Comparison of ENCODE assay signal across 8 cellular contexts in genomic region chr16:30526823-30527634, GRCh38. TPM values are rescaled to one million over a fixed set of nuclear protein-coding genes. Genes with fewer than 3 reads are reported as not detected.
DNase-seq lines count a peak whose midpoint lies in the region; TF ChIP-seq lines count a peak whose summit lies in the region.

No MANE protein-coding gene starts in this region.

- TF ChIP-seq CTCF in GM10248 (IDR thresholded peaks at IDR 0.05; ENCODE audit: control extremely low read depth, extremely low read depth, low read depth, missing control alignments): peak; percentile 19
- TF ChIP-seq CTCF in HFFc6 (IDR thresholded peaks at IDR 0.05): peak; percentile 66
- TF ChIP-seq CTCF in NB4 (IDR thresholded peaks at IDR 0.05; ENCODE audit: low read depth, low read length): no peak
- no peak for TF ChIP-seq CTCF in suprapubic skin (IDR thresholded peaks at IDR 0.05)

- H3K27ac ChIP-seq in suprapubic skin: peak overlapping the region; percentile 99

- H3K27me3 Mint-ChIP-seq in HFFc6 (ENCODE audit: insufficient read depth): no peaks in the 10 kb centered on the region; the same call in 1 of the 2 replicates

- peak overlapping the region; percentile 93 for H3K27ac Mint-ChIP-seq in HFFc6

- H3K9me3 Mint-ChIP-seq in HFFc6: no peaks in the 10 kb centered on the region

- peaks cover 26% of the 10 kb centered on the region for H3K36me3 ChIP-seq in suprapubic skin

- peak; percentile 96 for DNase-seq in GM10248 (ENCODE audit: extremely low spot score)
- peak; percentile 97 for DNase-seq in HFFc6
- peak; percentile 99 for DNase-seq in NB4 (ENCODE audit: low read depth)
- peak; percentile 98 for DNase-seq in SK-N-DZ (ENCODE audit: low spot score)
- DNase-seq in activated naive CD4-positive, alpha-beta T cell treated with anti-CD3 and anti-CD28 coated beads, Interleukin-2, amount 50 U/mL, for 16 hours: peak; percentile 88
- DNase-seq in germinal center (ENCODE audit: low spot score): peak; percentile 95
- peak; percentile 79 to 99 (median 96) for DNase-seq in nucleus accumbens (lab: John Stamatoyannopoulos, UW)
- peak; percentile 99 for DNase-seq in suprapubic skin (ENCODE audit: low spot score in 2 of 2)

- H3K4me1 Mint-ChIP-seq in HFFc6 (ENCODE audit: low read depth): peaks cover 16% of the 10 kb centered on the region

- H3K36me3 Mint-ChIP-seq in HFFc6 (ENCODE audit: low read depth): 0 out of 2 replicates have a peak, but pooled peaks cover 6% of the 10 kb centered on the region

- peak overlapping the region; percentile 87 for H3K4me3 Mint-ChIP-seq in HFFc6

- no peak for TF ChIP-seq EP300 in suprapubic skin (IDR thresholded peaks at IDR 0.05)

- peak overlapping the region; percentile 69 for H3K4me3 ChIP-seq in NB4 (ENCODE audit: low read depth, low read length)
- peak overlapping the region; percentile 90 for H3K4me3 ChIP-seq in suprapubic skin

- WGBS in suprapubic skin: 0% methylated on average over 3 of the region's 79 CpGs

- CTCF ChIA-PET in GM10248 (lab: Yijun Ruan, JAX): interaction anchor here (0.9 to 1.2 kb wide), 5 partner anchors 9 to 97 kb away, joined by 3 to 7 read pairs (median 5); partner anchors contain the start of gene DCTPP1

- POLR2A ChIA-PET in GM10248 (lab: Yijun Ruan, JAX): interaction anchor here (0.6 to 1.0 kb wide), 4 partner anchors 8 to 109 kb away, joined by 3 to 7 read pairs (median 4); no protein-coding TSS in a partner anchor

- H3K27me3 ChIP-seq in suprapubic skin: no peaks in the 10 kb centered on the region

- H3K4me1 ChIP-seq in suprapubic skin: peaks cover 34% of the 10 kb centered on the region

- H3K9me3 ChIP-seq in suprapubic skin: no peaks in the 10 kb centered on the region

- TF ChIP-seq POLR2A in NB4 (IDR thresholded peaks at IDR 0.05; ENCODE audit: extremely low read depth, insufficient read length) (peak; percentile 62), suprapubic skin (IDR thresholded peaks at IDR 0.05) (peak; percentile 27 to 57)

RNA-seq across cellular contexts. Expression of gene ZNF768, which starts 0.7 kb away (rescaled TPM):
- 10 to 100 TPM; 19.8 to 22.8 (median 20.8) TPM for total RNA-seq in HFFc6 (2021; fragmentation: NEBNext Ultra II Directional; extraction: Animal tissue kit (Norgen Biotek cat#: 25700))
- 70.5 and 90.0 TPM in 2 replicates for polyA plus RNA-seq in SK-N-DZ (2014; cell fraction: cytosol; rRNA removed)
- polyA plus RNA-seq in SK-N-DZ (2014; cell fraction: nucleus; rRNA removed): 52.0 and 65.3 TPM in 2 replicates
- total RNA-seq in suprapubic skin: 10 to 100 TPM; 30.5 to 41.3 (median 36.6) TPM

RNA-seq across cellular contexts. Expression of gene ZNF747, which starts 7.6 kb away (rescaled TPM):
- total RNA-seq in HFFc6 (2021; fragmentation: NEBNext Ultra II Directional; extraction: Animal tissue kit (Norgen Biotek cat#: 25700)): 1 to 10 TPM; 3.2 to 4.7 (median 3.8) TPM
- polyA plus RNA-seq in SK-N-DZ (2014; cell fraction: cytosol; rRNA removed): 16.9 and 17.1 TPM in 2 replicates
- 8.8 and 9.3 TPM in 2 replicates for polyA plus RNA-seq in SK-N-DZ (2014; cell fraction: nucleus; rRNA removed)
- total RNA-seq in suprapubic skin: 10 to 100 TPM in 3 of 4 donors, 1 to 10 TPM in 1; 9.4 to 15.4 (median 11.5) TPM

RNA-seq across cellular contexts. Expression of gene ZNF764, which starts 31.1 kb away (rescaled TPM):
- 1 to 10 TPM; 5.1 to 6.8 (median 5.7) TPM for total RNA-seq in HFFc6 (2021; fragmentation: NEBNext Ultra II Directional; extraction: Animal tissue kit (Norgen Biotek cat#: 25700))
- polyA plus RNA-seq in SK-N-DZ (2014; cell fraction: cytosol; rRNA removed): 18.1 and 19.4 TPM in 2 replicates
- 13.6 and 21.7 TPM in 2 replicates for polyA plus RNA-seq in SK-N-DZ (2014; cell fraction: nucleus; rRNA removed)
- 10 to 100 TPM in 1 of 4 donors, 1 to 10 TPM in 3; 5.5 to 10.5 (median 8.7) TPM for total RNA-seq in suprapubic skin

RNA-seq across cellular contexts. Expression of gene ZNF688, which starts 44.5 kb away (rescaled TPM):
- total RNA-seq in HFFc6 (2021; fragmentation: NEBNext Ultra II Directional; extraction: Animal tissue kit (Norgen Biotek cat#: 25700)): 10 to 100 TPM in 1 of 6 experiments, 1 to 10 TPM in 5; 5.9 to 10.4 (median 7.6) TPM
- polyA plus RNA-seq in SK-N-DZ (2014; cell fraction: cytosol; rRNA removed): 13.2 and 13.5 TPM in 2 replicates
- polyA plus RNA-seq in SK-N-DZ (2014; cell fraction: nucleus; rRNA removed): 18.9 and 19.3 TPM in 2 replicates
- 10 to 100 TPM in 3 of 4 donors, 1 to 10 TPM in 1; 9.9 to 33.0 (median 20.0) TPM for total RNA-seq in suprapubic skin

RNA-seq across cellular contexts. Expression of gene ITGAL, which starts 54.5 kb away (rescaled TPM):
- not detected for total RNA-seq in HFFc6 (2021; fragmentation: NEBNext Ultra II Directional; extraction: Animal tissue kit (Norgen Biotek cat#: 25700))
- not detected in 2 replicates for polyA plus RNA-seq in SK-N-DZ (2014; cell fraction: cytosol; rRNA removed)
- 0.14 TPM in 1 of 2 replicates, not detected in the other for polyA plus RNA-seq in SK-N-DZ (2014; cell fraction: nucleus; rRNA removed)
- total RNA-seq in suprapubic skin: 1 to 10 TPM in 2 of 4 donors, under 1 TPM in 2; 0.47 to 4.3 (median 1.9) TPM

Comparison
In these comparisons a context has a peak if more than half of its experiments do, and no peak if none do; other contexts are left out.
1. Peak in every context shown above with its lines: DNase-seq, H3K4me3 ChIP-seq and H3K27ac ChIP-seq.
2. CTCF ChIP-seq: peak in GM10248 (single experiment) and HFFc6 (single experiment); none in NB4 (single experiment) and suprapubic skin (0 of 2).